In the genomic region with DNA sequence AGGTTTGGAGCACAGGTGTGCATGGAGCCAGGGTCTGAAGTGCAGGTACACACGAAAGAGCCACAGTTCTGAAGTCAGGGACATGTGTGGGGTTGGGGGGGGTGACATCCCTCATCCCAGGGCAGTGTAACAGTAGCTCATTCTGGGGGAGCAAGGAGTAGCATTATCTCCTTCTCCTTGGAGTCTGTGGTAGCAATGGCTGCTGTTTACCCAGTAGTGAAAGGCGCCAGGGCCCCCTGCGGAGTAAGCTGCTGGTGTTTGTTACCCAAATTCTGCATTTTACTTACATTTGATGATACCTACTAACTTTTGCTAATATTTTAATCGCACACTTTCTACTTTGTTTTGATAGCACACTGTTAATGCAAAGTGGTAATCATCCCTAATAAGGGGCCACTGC, we compare ENCODE assay signal across 22 cellular contexts.
DNase-seq lines count a peak whose midpoint lies in the region; ATAC-seq, FAIRE-seq and TF ChIP-seq lines count a peak whose summit lies in the region.
"Had no signal": no experiment of that assay in that cellular context is flagged by ENCODE, and none has a peak within 500 bp of the region (broad histone marks: within the 10 kb centered on the region; RNA-seq: fewer than 3 reads in every experiment).

No MANE protein-coding gene starts in this region.

- no peak overlapping the region for H3K4me2 ChIP-seq in GM23338
- no peak overlapping the region for H3K4me2 ChIP-seq in trophoblast cell (ENCODE audit: low read length)
- H3K4me2 ChIP-seq: A549; BLaER1 treated with 17β-estradiol and CSF1 and Interleukin-3, amounts not matched to agents 10 nM and 100 nM had no signal

- no peaks in the 10 kb centered on the region for H3K79me1 ChIP-seq in trophoblast cell (ENCODE audit: low read length)

- H3K27me3 ChIP-seq in GM23338 (ENCODE audit: insufficient read depth) (no peaks in the 10 kb centered on the region), bronchial epithelial cell (ENCODE audit: control insufficient read depth, insufficient read depth, low read length) (no peaks in the 10 kb centered on the region), endodermal cell (ENCODE audit: control insufficient read depth, insufficient read depth, low read length, poor library complexity, severe bottlenecking) (no peaks in the 10 kb centered on the region), trophoblast cell (ENCODE audit: insufficient read depth, low read length) (no peaks in the 10 kb centered on the region), esophagus muscularis mucosa (no peaks in the 10 kb centered on the region)
- H3K27me3 ChIP-seq: BLaER1 treated with 17β-estradiol and CSF1 and Interleukin-3, amounts not matched to agents 10 nM and 100 nM had no signal

- no peak overlapping the region for H2BK120ac ChIP-seq in trophoblast cell (ENCODE audit: insufficient read depth, low read length, poor library complexity)

- FAIRE-seq in bronchial epithelial cell (lab: Jason Lieb, UNC) = peak; percentile 32
- FAIRE-seq: A549, D721Med, G401.6, GM12891, GM19239 had no signal

- DNase-seq in GM23338 (ENCODE audit: low spot score) (peak; percentile 7), bronchial epithelial cell (ENCODE audit: low read depth) (no peak), endodermal cell (peak; percentile 62), trophoblast cell (no peak), NCI-H524 treated with DMSO at 0.1 percent for 48 hours (lab: John Stamatoyannopoulos, UW) (no peak), esophagus muscularis mucosa (ENCODE audit: extremely low spot score) (no peak)
- DNase-seq: AML-193; Caco-2; Calu3; CD4-positive, alpha-beta T cell; CD8-positive, alpha-beta T cell; DMS79 treated with DMSO at 0.1 percent for 48 hours; GF-D8 had no signal

- H3K9me3 Mint-ChIP-seq in GM23338 = peaks cover 6% of the 10 kb centered on the region; the same call in 2 of the 3 replicates
- H3K9me3 Mint-ChIP-seq in endodermal cell = no peaks in the 10 kb centered on the region

- no peak for TF ChIP-seq POLR2A in esophagus muscularis mucosa (IDR thresholded peaks at IDR 0.05; ENCODE audit: low read depth)

- no peaks in the 10 kb centered on the region for H3K27me3 Mint-ChIP-seq in GM23338 (ENCODE audit: insufficient read depth, low read depth, poor library complexity)
- H3K27me3 Mint-ChIP-seq in endodermal cell (ENCODE audit: insufficient read depth) = peaks cover 26% of the 10 kb centered on the region
- H3K27me3 Mint-ChIP-seq: B cell had no signal

- H3K36me3 Mint-ChIP-seq in GM23338 (ENCODE audit: low read depth) (no peaks in the 10 kb centered on the region; the same call in 2 of the 3 replicates), endodermal cell (ENCODE audit: low read depth) (no peaks in the 10 kb centered on the region)

- H3K9me2 ChIP-seq in GM23338 (ENCODE audit: insufficient read depth) = no peaks in the 10 kb centered on the region

- H3F3A ChIP-seq in GM23338 (replicated peaks; ENCODE audit: low read depth) = no peaks in the 10 kb centered on the region

- H3K4me1 Mint-ChIP-seq in GM23338 (peaks cover 2% of the 10 kb centered on the region; the same call in 2 of the 3 replicates), endodermal cell (peaks cover 5% of the 10 kb centered on the region)
- H3K4me1 Mint-ChIP-seq: B cell had no signal

- H4K12ac ChIP-seq in trophoblast cell (ENCODE audit: low read depth, low read length) = no peak overlapping the region

- no peak overlapping the region for H4K91ac ChIP-seq in trophoblast cell (ENCODE audit: low read depth, low read length)

- H3K4me1 ChIP-seq in GM23338 (ENCODE audit: insufficient read depth) (no peaks in the 10 kb centered on the region), endodermal cell (ENCODE audit: control insufficient read depth, insufficient read depth, low read length) (no peaks in the 10 kb centered on the region), trophoblast cell (ENCODE audit: control insufficient read depth in 1 of 2, insufficient read depth in 2 of 2, low read length in 2 of 2) (no peaks in the 10 kb centered on the region), esophagus muscularis mucosa (no peaks in the 10 kb centered on the region)
- H3K4me1 ChIP-seq: Caco-2 had no signal

- H3K4me3 ChIP-seq in GM23338 (no peak overlapping the region), bronchial epithelial cell (ENCODE audit: low read depth, low read length) (no peak overlapping the region), endodermal cell (ENCODE audit: low read length) (no peak overlapping the region), trophoblast cell (ENCODE audit: low read depth, low read length) (no peak overlapping the region), esophagus muscularis mucosa (no peak overlapping the region)
- H3K4me3 ChIP-seq: A549; BLaER1 treated with 17β-estradiol and CSF1 and Interleukin-3, amounts not matched to agents 10 nM and 100 nM had no signal

- H2BK5ac ChIP-seq in trophoblast cell (ENCODE audit: low read depth, low read length, poor library complexity) = no peak overlapping the region

- TF ChIP-seq EP300 in esophagus muscularis mucosa (IDR thresholded peaks at IDR 0.05) = no peak

- H3K4me3 Mint-ChIP-seq in GM23338 (no peak overlapping the region), endodermal cell (no peak overlapping the region)
- H3K4me3 Mint-ChIP-seq: B cell; CD4-positive, alpha-beta T cell; CD8-positive, alpha-beta T cell had no signal

- H3K27ac ChIP-seq in GM23338 (ENCODE audit: low read depth) (no peak overlapping the region), endodermal cell (ENCODE audit: low read depth, low read length) (no peak overlapping the region), trophoblast cell (ENCODE audit: low read depth, low read length) (no peak overlapping the region), esophagus muscularis mucosa (replicated peaks in 1 of 4) (no peak overlapping the region)
- H3K27ac ChIP-seq: 22Rv1; A549; BLaER1 treated with 17β-estradiol and CSF1 and Interleukin-3, amounts not matched to agents 10 nM and 100 nM; C4-2B had no signal

- H3K9me3 ChIP-seq in endodermal cell (ENCODE audit: control insufficient read depth, low read length) = no peaks in the 10 kb centered on the region
- H3K9me3 ChIP-seq in trophoblast cell (ENCODE audit: insufficient read depth, low read depth, low read length) = peaks cover 2% of the 10 kb centered on the region
- H3K9me3 ChIP-seq in esophagus muscularis mucosa = peaks cover 0 to 34% (median 25%) of the 10 kb centered on the region in 4 donors

- H3K18ac ChIP-seq in trophoblast cell (ENCODE audit: low read length) = no peak overlapping the region

- H4K8ac ChIP-seq in trophoblast cell (ENCODE audit: low read depth, low read length) = no peak overlapping the region

- H3K36me3 ChIP-seq in GM23338 (ENCODE audit: insufficient read depth) (no peaks in the 10 kb centered on the region), bronchial epithelial cell (ENCODE audit: control insufficient read depth, insufficient read depth, low read length) (no peaks in the 10 kb centered on the region), endodermal cell (ENCODE audit: control insufficient read depth, insufficient read depth, low read length) (no peaks in the 10 kb centered on the region), trophoblast cell (ENCODE audit: control insufficient read depth in 1 of 2, insufficient read depth in 2 of 2, low read length in 2 of 2) (no peaks in the 10 kb centered on the region), esophagus muscularis mucosa (no peaks in the 10 kb centered on the region)
- H3K36me3 ChIP-seq: BLaER1 treated with 17β-estradiol and CSF1 and Interleukin-3, amounts not matched to agents 10 nM and 100 nM had no signal

- TF ChIP-seq CTCF in GM23338 (conservative IDR thresholded peaks at IDR 0.05; ENCODE audit: low read depth in 2 of 2) (no peak), bronchial epithelial cell (IDR thresholded peaks at IDR 0.05; ENCODE audit: insufficient read depth, low read length, severe bottlenecking) (no peak), endodermal cell (conservative IDR thresholded peaks at IDR 0.05) (no peak), esophagus muscularis mucosa (IDR thresholded peaks at IDR 0.05) (no peak)

- H3K4ac ChIP-seq in trophoblast cell (ENCODE audit: low read depth, low read length) = no peak overlapping the region

- H4K20me1 ChIP-seq in GM23338 (replicated peaks; ENCODE audit: insufficient read depth) = no peaks in the 10 kb centered on the region
- H4K20me1 ChIP-seq: BLaER1 treated with 17β-estradiol and CSF1 and Interleukin-3, amounts not matched to agents 10 nM and 100 nM had no signal

- H3K23ac ChIP-seq in trophoblast cell (ENCODE audit: low read length) = no peak overlapping the region

- ATAC-seq in GM23338 = peak; percentile 56; the same call in 2 of the 3 replicates
- ATAC-seq: A549; CD8-positive, alpha-beta T cell had no signal

- no peak overlapping the region for H3K14ac ChIP-seq in trophoblast cell (ENCODE audit: low read length)

- H3K9ac ChIP-seq in endodermal cell (ENCODE audit: extremely low read depth, low read length, poor library complexity, severe bottlenecking) (no peak overlapping the region), trophoblast cell (ENCODE audit: low read length) (no peak overlapping the region)
- H3K9ac ChIP-seq: BLaER1 treated with 17β-estradiol and CSF1 and Interleukin-3, amounts not matched to agents 10 nM and 100 nM had no signal

- H2AFZ ChIP-seq in GM23338 (no peak overlapping the region; the same call in 1 of the 2 replicates), trophoblast cell (ENCODE audit: insufficient read depth, low read length, poor library complexity) (no peak overlapping the region)

- no peak overlapping the region for H3K27ac Mint-ChIP-seq in GM23338
- no peak overlapping the region for H3K27ac Mint-ChIP-seq in endodermal cell
- H3K27ac Mint-ChIP-seq: B cell; CD4-positive, alpha-beta T cell; CD8-positive, alpha-beta T cell had no signal

- H2AK5ac ChIP-seq in trophoblast cell (ENCODE audit: low read length) = no peak overlapping the region

- no peaks in the 10 kb centered on the region for H3K79me2 ChIP-seq in GM23338 (replicated peaks; ENCODE audit: insufficient read depth)
- no peaks in the 10 kb centered on the region for H3K79me2 ChIP-seq in trophoblast cell (ENCODE audit: control insufficient read depth, insufficient read depth, low read length, poor library complexity)

- WGBS in endodermal cell (ENCODE audit: insufficient coverage in 1 of 2, insufficient read length in 1 of 2), 2 experiments = 85 to 100% methylated on average over 1 to 4 of the region's 4 CpGs
- no CpG with 5 or more reads among the region's 4 CpGs for WGBS in trophoblast cell (ENCODE audit: extremely low coverage, insufficient coverage, insufficient read length)
- WGBS in esophagus muscularis mucosa = 88% methylated on average over 3 of the region's 4 CpGs

- intact Hi-C loops in esophagus muscularis mucosa (cut with DNase I) = no loop called here

- H2BK12ac ChIP-seq in trophoblast cell (ENCODE audit: low read length) = no peak overlapping the region

TF ChIP-seq in GM23338, 12 proteins besides CTCF, POLR2A, EP300 and RAD21 (continues in another document):
- TF ChIP-seq STAT1 (IDR thresholded peaks at IDR 0.05; ENCODE audit: unreplicated experiment) = no peak

Comparison
In these comparisons a context has a peak if more than half of its experiments do, and no peak if none do; other contexts are left out.
1. DNase-seq: peak in GM23338 (single experiment) and endodermal cell (single experiment); none in bronchial epithelial cell (single experiment), trophoblast cell (0 of 2), NCI-H524 treated with DMSO at 0.1 percent for 48 hours (single experiment) and esophagus muscularis mucosa (single experiment).